Comparison of ENCODE assay signal across 8 cellular contexts in genomic region chr2:167015806-167016205, GRCh38.
"Had no signal": no experiment of that assay in that cellular context is flagged by ENCODE, and none has a peak within 500 bp of the region (broad histone marks: within the 10 kb centered on the region; RNA-seq: fewer than 3 reads in every experiment).

No MANE protein-coding gene starts in this region.

- H3K4me3 ChIP-seq: GM12878 had no signal

- ATAC-seq: GM12878 had no signal

- FAIRE-seq: G401.6, GM12878, GM12891, GM12892, GM18507, GM19239 had no signal

- DNase-seq: GDM1, GF-D8 had no signal
